In the genomic region with DNA sequence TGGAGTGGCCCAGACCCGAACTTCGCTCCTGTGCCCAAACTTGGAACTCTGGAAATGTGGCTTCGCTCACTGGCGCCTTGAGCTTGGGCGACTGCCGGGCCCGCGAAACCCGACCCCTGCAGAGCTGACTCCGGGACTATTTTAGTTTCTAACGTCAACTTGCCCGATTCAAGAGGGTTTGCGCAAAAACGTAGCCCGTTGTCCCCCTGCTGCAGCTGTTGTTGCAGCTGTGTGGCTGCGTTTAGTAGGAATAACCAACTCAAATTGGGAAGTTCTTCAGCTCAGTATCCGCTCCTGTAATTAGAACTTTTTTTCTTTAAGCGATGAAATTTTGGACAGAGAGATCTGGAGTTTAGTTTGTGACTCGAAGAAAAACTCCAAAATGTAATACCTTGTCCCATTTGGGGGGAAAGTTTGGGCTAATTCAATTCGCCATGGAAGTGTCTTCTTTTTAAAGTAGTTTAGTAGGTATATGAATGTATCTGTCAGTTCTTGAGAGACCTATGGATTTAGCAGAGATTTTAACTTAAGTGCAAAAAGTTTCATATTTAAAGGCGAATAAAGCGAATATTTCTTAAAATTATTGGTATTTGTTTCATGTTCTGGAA, we compare ENCODE assay signal across 8 cellular contexts. TPM values are rescaled to one million over a fixed set of nuclear protein-coding genes. Genes with fewer than 3 reads are reported as not detected.
DNase-seq lines count a peak whose midpoint lies in the region; TF ChIP-seq lines count a peak whose summit lies in the region.

No MANE protein-coding gene starts in this region.

- WGBS in H9 (ENCODE audit: extremely low coverage, insufficient read length, low lambda C conversion rate), result no CpG with 5 or more reads among the region's 22 CpGs

- H3K27ac Mint-ChIP-seq in H9 (peak overlapping the region; percentile 59 to 96 (median 94)), osteocyte (ENCODE audit: unreplicated experiment) (peak overlapping the region; percentile 99)
- peak overlapping the region; percentile 99 for H3K27ac Mint-ChIP-seq in T-helper 2 cell treated with Interferon-gamma antibody and Interleukin-4, amounts not matched to agents 5 μg/mL and 100 μg/mL, for 36 hours

- H3K4me1 Mint-ChIP-seq in H9 (peaks cover 26% of the 10 kb centered on the region in 2 experiments), osteocyte (ENCODE audit: unreplicated experiment) (peaks cover 55% of the 10 kb centered on the region)
- H3K4me1 Mint-ChIP-seq in T-helper 2 cell treated with Interferon-gamma antibody and Interleukin-4, amounts not matched to agents 5 μg/mL and 100 μg/mL, for 36 hours (ENCODE audit: low read depth), result peaks cover 43% of the 10 kb centered on the region

- H3K4ac ChIP-seq in H9 (ENCODE audit: low read depth, low read length), result peak overlapping the region; percentile 24; the same call in 1 of the 2 replicates

- H3K4me3 ChIP-seq in AG10803 (ENCODE audit: low read length), result peak overlapping the region; percentile 93

- H3K9me3 Mint-ChIP-seq in H9 (no peaks in the 10 kb centered on the region; a peak in 1 of 5 replicates), osteocyte (ENCODE audit: unreplicated experiment) (no peaks in the 10 kb centered on the region)
- H3K9me3 Mint-ChIP-seq in T-helper 2 cell treated with Interferon-gamma antibody and Interleukin-4, amounts not matched to agents 5 μg/mL and 100 μg/mL, for 36 hours, result no peaks in the 10 kb centered on the region

- H3K27me3 ChIP-seq in H9 (ENCODE audit: insufficient read depth, low read length), result no peaks in the 10 kb centered on the region

- H3K4me3 Mint-ChIP-seq in H9 (peak overlapping the region; percentile 84 to 91), osteocyte (ENCODE audit: unreplicated experiment) (peak overlapping the region; percentile 88)
- H3K4me3 Mint-ChIP-seq in T-helper 2 cell treated with Interferon-gamma antibody and Interleukin-4, amounts not matched to agents 5 μg/mL and 100 μg/mL, for 36 hours, result peak overlapping the region; percentile 88

- H2BK15ac ChIP-seq in H9 (ENCODE audit: low read depth, low read length), result no peak overlapping the region

- no peak overlapping the region for H4K5ac ChIP-seq in H9 (ENCODE audit: insufficient read length, low read depth, low read length)

- H2BK120ac ChIP-seq in H9 (ENCODE audit: low read depth, low read length, poor library complexity, severe bottlenecking), result peak overlapping the region; percentile 71

- peak overlapping the region; percentile 40 for H3K4me2 ChIP-seq in H9 (ENCODE audit: insufficient read depth, insufficient read length, low read length)

- H2BK12ac ChIP-seq in H9 (ENCODE audit: insufficient read length, low read depth, low read length), result no peak overlapping the region

- no peaks in the 10 kb centered on the region for H4K20me1 ChIP-seq in H9 (ENCODE audit: control insufficient read depth, insufficient read depth, insufficient read length)

- no peak overlapping the region for H2BK5ac ChIP-seq in H9 (ENCODE audit: insufficient read length, low read length)

- H2BK20ac ChIP-seq in H9 (ENCODE audit: low read depth, low read length, poor library complexity, severe bottlenecking), result no peak overlapping the region

- H3K9ac ChIP-seq in H9 (ENCODE audit: extremely low read depth, insufficient read length, low read length), result peak overlapping the region; percentile 94

- peak overlapping the region; percentile 94 for H3K18ac ChIP-seq in H9 (ENCODE audit: insufficient read length, low read depth, low read length)

- peaks cover 20% of the 10 kb centered on the region; the same call in 1 of the 2 replicates for H3K79me2 ChIP-seq in H9 (ENCODE audit: insufficient read depth, low read length)

- H4K8ac ChIP-seq in H9 (replicated peaks; ENCODE audit: insufficient read length, low read depth, low read length), result no peak overlapping the region

- H3K36me3 Mint-ChIP-seq in H9 (ENCODE audit: insufficient read depth in 1 of 3, low read depth in 3 of 3), result peaks cover 11 to 19% (median 16%) of the 10 kb centered on the region in 3 experiments
- H3K36me3 Mint-ChIP-seq in T-helper 2 cell treated with Interferon-gamma antibody and Interleukin-4, amounts not matched to agents 5 μg/mL and 100 μg/mL, for 36 hours (ENCODE audit: low read depth), result peaks cover 44% of the 10 kb centered on the region
- peaks cover 19% of the 10 kb centered on the region for H3K36me3 Mint-ChIP-seq in osteocyte (ENCODE audit: unreplicated experiment)

- H3K4me1 ChIP-seq in H9 (ENCODE audit: insufficient read depth, low read length), result no peaks in the 10 kb centered on the region

- DNase-seq in AG10803 (ENCODE audit: low read depth) (no peak), H9 (no peak), fibroblast of gingiva (ENCODE audit: low read depth) (peak; percentile 72), osteocyte (ENCODE audit: extremely low spot score, unreplicated experiment) (no peak), OCI-M2 (lab: John Stamatoyannopoulos, UW; ENCODE audit: unreplicated experiment) (no peak), 8988T (no peak)
- no peak for DNase-seq in T-helper 2 cell treated with Interferon-gamma antibody and Interleukin-4, amounts not matched to agents 5 μg/mL and 100 μg/mL, for 36 hours (ENCODE audit: low spot score)
- no peak for DNase-seq in stimulated activated CD4-positive, alpha-beta T cell treated with anti-CD3 and anti-CD28 coated beads, Interleukin-4, amount 100 ng/mL, for 4 hours

- H3K27me3 Mint-ChIP-seq in H9 (ENCODE audit: low read depth), result no peaks in the 10 kb centered on the region
- peaks cover 2% of the 10 kb centered on the region for H3K27me3 Mint-ChIP-seq in T-helper 2 cell treated with Interferon-gamma antibody and Interleukin-4, amounts not matched to agents 5 μg/mL and 100 μg/mL, for 36 hours (ENCODE audit: low read depth)
- no peaks in the 10 kb centered on the region for H3K27me3 Mint-ChIP-seq in osteocyte (ENCODE audit: unreplicated experiment)

- no peak overlapping the region for H2AK5ac ChIP-seq in H9 (ENCODE audit: insufficient read length, low read length)

- H3K23ac ChIP-seq in H9 (ENCODE audit: insufficient read length, low read depth, low read length), result no peak overlapping the region

- H3K79me1 ChIP-seq in H9 (ENCODE audit: insufficient read depth, low read depth, low read length, poor library complexity, severe bottlenecking), result no peaks in the 10 kb centered on the region

- peak overlapping the region; percentile 3 for H3T11ph ChIP-seq in H9 (ENCODE audit: low read length)

- H3K27ac ChIP-seq in H9 (ENCODE audit: insufficient read length, low read depth, low read length), result peak overlapping the region; percentile 29

- no peak overlapping the region for H4K91ac ChIP-seq in H9 (ENCODE audit: insufficient read length, low read depth, low read length)

- H3K56ac ChIP-seq in H9 (ENCODE audit: insufficient read length, low read depth, low read length), result no peak overlapping the region

- TF ChIP-seq CTCF in AG10803 (conservative IDR thresholded peaks at IDR 0.05; ENCODE audit: low read length), result no peak
- TF ChIP-seq CTCF in H9 (conservative IDR thresholded peaks at IDR 0.05), result no peak
- TF ChIP-seq CTCF in osteocyte (IDR thresholded peaks at IDR 0.05), result no peak

- H3K9me3 ChIP-seq in H9 (ENCODE audit: control insufficient read depth, low read depth, low read length), result no peaks in the 10 kb centered on the region

- peak overlapping the region; percentile 93 for H3K14ac ChIP-seq in H9 (ENCODE audit: insufficient read depth, low read length)

- H2AFZ ChIP-seq in H9 (ENCODE audit: low read length), result no peak overlapping the region

- peaks cover 10% of the 10 kb centered on the region for H3K23me2 ChIP-seq in H9 (ENCODE audit: insufficient read length, low read depth, low read length, poor library complexity, severe bottlenecking)

RNA-seq across cellular contexts. Expression of a gene that starts 0.6 kb away (rescaled TPM):
- total RNA-seq in H9 (2021) (279 and 284 TPM in 2 replicates), osteocyte (475 and 500 TPM in 2 replicates)

RNA-seq across cellular contexts. Expression of a gene that starts 13.8 kb away (rescaled TPM):
- total RNA-seq in H9 (2021) (166 and 180 TPM in 2 replicates), osteocyte (222 and 230 TPM in 2 replicates)

RNA-seq across cellular contexts. Expression of a gene that starts 28.4 kb away (rescaled TPM):
- total RNA-seq in H9 (2021), result 0.17 and 0.20 TPM in 2 replicates
- total RNA-seq in osteocyte, result 0.46 and 0.63 TPM in 2 replicates
